In genomic region chr4:37652747-37653527, GRCh38 we compare ENCODE assay signal across 26 cellular contexts. TPM values are rescaled to one million over a fixed set of nuclear protein-coding genes. Genes with fewer than 3 reads are reported as not detected.
DNase-seq lines count a peak whose midpoint lies in the region; ATAC-seq, FAIRE-seq and TF ChIP-seq lines count a peak whose summit lies in the region.
"Had no signal": no experiment of that assay in that cellular context is flagged by ENCODE, and none has a peak within 500 bp of the region (broad histone marks: within the 10 kb centered on the region; RNA-seq: fewer than 3 reads in every experiment).

No MANE protein-coding gene starts in this region.

- intact Hi-C loops in activated CD4-positive, alpha-beta T cell treated with anti-CD3 and anti-CD28 coated beads for 36 hours (cut with DNase I, micrococcal nuclease), result no loop called here
- intact Hi-C loops in stomach (cut with DNase I; ENCODE audit: low total_unique reads) (no loop called here), MCF 10A (cut with micrococcal nuclease) (no loop called here), kidney (cut with DNase I) (no loop called here)

- H4K20me1 ChIP-seq in GM23338 (replicated peaks; ENCODE audit: insufficient read depth), result no peaks in the 10 kb centered on the region; the same call in 1 of the 2 replicates

- H3K27me3 Mint-ChIP-seq in activated CD4-positive, alpha-beta T cell treated with anti-CD3 and anti-CD28 coated beads for 36 hours, result no peaks in the 10 kb centered on the region
- H3K27me3 Mint-ChIP-seq in GM23338 (ENCODE audit: insufficient read depth, low read depth, poor library complexity) (peaks cover 7% of the 10 kb centered on the region), MCF 10A (ENCODE audit: insufficient read depth, unreplicated experiment) (no peaks in the 10 kb centered on the region)
- H3K27me3 Mint-ChIP-seq: activated CD4-positive, alpha-beta memory T cell treated with anti-CD3 and anti-CD28 coated beads for 36 hours; activated T-cell treated with anti-CD3 and anti-CD28 coated beads, Interleukin-2, amount 50 U/mL, for 24 hours had no signal

- peaks cover 21% of the 10 kb centered on the region for H3K4me1 Mint-ChIP-seq in activated CD4-positive, alpha-beta T cell treated with anti-CD3 and anti-CD28 coated beads for 36 hours
- peaks cover 44% of the 10 kb centered on the region for H3K4me1 Mint-ChIP-seq in GM23338
- H3K4me1 Mint-ChIP-seq in MCF 10A (ENCODE audit: insufficient read depth, unreplicated experiment), result peaks cover 11% of the 10 kb centered on the region
- H3K4me1 Mint-ChIP-seq: memory B cell had no signal

- TF ChIP-seq POLR2A in stomach (IDR thresholded peaks at IDR 0.05), result no peak

- H3K4me3 Mint-ChIP-seq in activated CD4-positive, alpha-beta T cell treated with anti-CD3 and anti-CD28 coated beads for 36 hours, result no peak overlapping the region
- H3K4me3 Mint-ChIP-seq in GM23338, result no peak overlapping the region
- H3K4me3 Mint-ChIP-seq in MCF 10A (ENCODE audit: unreplicated experiment), result no peak overlapping the region
- H3K4me3 Mint-ChIP-seq: activated CD4-positive, alpha-beta memory T cell treated with anti-CD3 and anti-CD28 coated beads for 36 hours; activated T-cell treated with anti-CD3 and anti-CD28 coated beads, Interleukin-2, amount 50 U/mL, for 24 hours; CD8-positive, alpha-beta memory T cell; endodermal cell; memory B cell had no signal

- ATAC-seq in activated CD4-positive, alpha-beta T cell treated with anti-CD3 and anti-CD28 coated beads for 36 hours, result peak; percentile 33
- ATAC-seq in GM23338, result no peak
- ATAC-seq: gastroesophageal sphincter, GM12878, SK-N-SH treated with all-trans-retinoic acid at 6 μM for 48 hours had no signal

- H3K27ac Mint-ChIP-seq in activated CD4-positive, alpha-beta T cell treated with anti-CD3 and anti-CD28 coated beads for 36 hours, result no peak overlapping the region
- no peak overlapping the region for H3K27ac Mint-ChIP-seq in GM23338
- H3K27ac Mint-ChIP-seq in MCF 10A (ENCODE audit: low read depth, unreplicated experiment), result no peak overlapping the region
- H3K27ac Mint-ChIP-seq: activated CD4-positive, alpha-beta memory T cell treated with anti-CD3 and anti-CD28 coated beads for 36 hours; endodermal cell; memory B cell had no signal

- CTCF ChIA-PET in activated CD4-positive, alpha-beta T cell treated with anti-CD3 and anti-CD28 coated beads for 36 hours (lab: Charles Lee), result no interaction called here
- CTCF ChIA-PET in MCF 10A (lab: Yijun Ruan, JAX), result interaction anchor here (0.7 to 3.0 kb wide), 6 partner anchors 11 to 149 kb away, joined by 3 to 10 read pairs (median 6); no protein-coding TSS in a partner anchor

- POLR2A ChIA-PET in activated CD4-positive, alpha-beta T cell treated with anti-CD3 and anti-CD28 coated beads for 36 hours (lab: Charles Lee), result no interaction called here
- POLR2A ChIA-PET in MCF 10A (lab: Yijun Ruan, JAX), result interaction anchor here (1.0 to 1.2 kb wide), 2 partner anchors 34 to 109 kb away, joined by 3 read pairs; no protein-coding TSS in a partner anchor

- no peak for TF ChIP-seq CTCF in GM23338 (conservative IDR thresholded peaks at IDR 0.05; ENCODE audit: low read depth in 2 of 2)
- TF ChIP-seq CTCF in stomach (IDR thresholded peaks at IDR 0.05), result no peak
- no peak for TF ChIP-seq CTCF in MCF 10A (IDR thresholded peaks at IDR 0.05; ENCODE audit: unreplicated experiment)
- no peak for TF ChIP-seq CTCF in kidney (IDR thresholded peaks at IDR 0.05; ENCODE audit: borderline replicate concordance, extremely low read depth, insufficient read depth)

- no peaks in the 10 kb centered on the region; the same call in 1 of the 2 replicates for H3K79me2 ChIP-seq in GM23338 (replicated peaks; ENCODE audit: insufficient read depth)

- H3F3A ChIP-seq in GM23338 (replicated peaks; ENCODE audit: low read depth), result no peaks in the 10 kb centered on the region

- H3K4me3 ChIP-seq in GM23338 (no peak overlapping the region), stomach (no peak overlapping the region), kidney (ENCODE audit: low read length in 2 of 2) (no peak overlapping the region)
- H3K4me3 ChIP-seq: gastroesophageal sphincter, GM12878, skin epidermis, thyroid gland had no signal

- peaks cover 30% of the 10 kb centered on the region for H3K36me3 Mint-ChIP-seq in activated CD4-positive, alpha-beta T cell treated with anti-CD3 and anti-CD28 coated beads for 36 hours (ENCODE audit: low read depth)
- peaks cover 35% of the 10 kb centered on the region; the same call in 2 of the 3 replicates for H3K36me3 Mint-ChIP-seq in GM23338 (ENCODE audit: low read depth)
- peaks cover 14% of the 10 kb centered on the region for H3K36me3 Mint-ChIP-seq in MCF 10A (ENCODE audit: insufficient read depth, unreplicated experiment)

- FAIRE-seq in kidney (lab: Jason Lieb, UNC), result no peak
- FAIRE-seq: GM12878 had no signal

- peak overlapping the region; percentile 39 for H3K4me2 ChIP-seq in GM23338

- peaks cover 5 to 22% (median 16%) of the 10 kb centered on the region in 4 donors for H3K9me3 ChIP-seq in stomach
- no peaks in the 10 kb centered on the region for H3K9me3 ChIP-seq in kidney (ENCODE audit: control insufficient read depth in 1 of 2, low read length in 2 of 2)
- H3K9me3 ChIP-seq: thyroid gland had no signal

- no TSS peak for BruUV-seq in MCF 10A (replicated peaks; lab: Mats Ljungman, UMichigan)

- H3K27me3 ChIP-seq in GM23338 (ENCODE audit: insufficient read depth) (no peaks in the 10 kb centered on the region), stomach (no peaks in the 10 kb centered on the region)
- H3K27me3 ChIP-seq: gastroesophageal sphincter, thyroid gland had no signal

- no peak for TF ChIP-seq EP300 in stomach (IDR thresholded peaks at IDR 0.05)

- H3K4me1 ChIP-seq in GM23338 (ENCODE audit: insufficient read depth), result peaks cover 41% of the 10 kb centered on the region
- peaks cover 20 to 54% (median 30%) of the 10 kb centered on the region in 4 donors for H3K4me1 ChIP-seq in stomach
- H3K4me1 ChIP-seq in kidney (ENCODE audit: control insufficient read depth in 1 of 2, insufficient read depth in 1 of 2, low read depth in 1 of 2, low read length in 2 of 2), result peaks cover 5 to 7% of the 10 kb centered on the region in 2 donors

- H3K36me3 ChIP-seq in GM23338 (ENCODE audit: insufficient read depth) (no peaks in the 10 kb centered on the region), stomach (peaks cover 0 to 18% (median 9%) of the 10 kb centered on the region in 4 donors), kidney (ENCODE audit: control insufficient read depth in 1 of 2, insufficient read depth in 2 of 2, low read length in 2 of 2) (peaks cover 0 to 2% of the 10 kb centered on the region in 2 donors)
- H3K36me3 ChIP-seq: thyroid gland had no signal

- DNase-seq in activated CD4-positive, alpha-beta T cell treated with anti-CD3 and anti-CD28 coated beads for 36 hours, result no peak
- DNase-seq in activated CD4-positive, alpha-beta T cell treated with anti-CD3 and anti-CD28 coated beads, Interleukin-2, amount 50 U/mL, for 48 hours, result no peak
- DNase-seq in GM23338 (ENCODE audit: low spot score), result no peak
- DNase-seq in NCI-H69 (lab: John Stamatoyannopoulos, UW), result peak; percentile 57
- no peak for DNase-seq in stomach
- DNase-seq in MCF 10A (ENCODE audit: unreplicated experiment), result no peak
- no peak for DNase-seq in kidney
- DNase-seq in stimulated activated CD4-positive, alpha-beta T cell treated with anti-CD3 and anti-CD28 coated beads, Interleukin-15, amount 100 ng/mL, for 24 hours, result no peak
- DNase-seq: 8988T; activated CD4-positive, alpha-beta memory T cell treated with anti-CD3 and anti-CD28 coated beads for 36 hours; activated naive CD4-positive, alpha-beta T cell treated with Interleukin-2 at 50 U/mL for 16 hours; activated T-cell treated with anti-CD3 and anti-CD28 coated beads, Interleukin-2, amount 50 U/mL, for 24 hours; CD8-positive, alpha-beta memory T cell; cortex of kidney; DMS79; NCI-H2171; NCI-H526 treated with DMSO at 0.1 percent for 48 hours; nucleus accumbens; stimulated activated naive CD4-positive, alpha-beta T cell; thyroid gland had no signal

- no peak overlapping the region for H3K9ac ChIP-seq in kidney (ENCODE audit: low read length in 2 of 2)

- peaks cover 19% of the 10 kb centered on the region for H3K9me3 Mint-ChIP-seq in activated CD4-positive, alpha-beta T cell treated with anti-CD3 and anti-CD28 coated beads for 36 hours (ENCODE audit: low read depth)
- peaks cover 23% of the 10 kb centered on the region for H3K9me3 Mint-ChIP-seq in GM23338
- H3K9me3 Mint-ChIP-seq in MCF 10A (ENCODE audit: unreplicated experiment), result peaks cover 6% of the 10 kb centered on the region

- no peaks in the 10 kb centered on the region; the same call in 1 of the 2 replicates for H3K9me2 ChIP-seq in GM23338 (ENCODE audit: insufficient read depth)

- no peak overlapping the region for H3K27ac ChIP-seq in GM23338 (ENCODE audit: low read depth)
- H3K27ac ChIP-seq in stomach, result peak overlapping the region in 3 of 5 donors; percentile 0 to 12 (median 8)
- no peak overlapping the region for H3K27ac ChIP-seq in kidney (ENCODE audit: low read depth in 2 of 2, low read length in 2 of 2)
- H3K27ac ChIP-seq: gastroesophageal sphincter, skin epidermis, thyroid gland had no signal

- H2AFZ ChIP-seq in GM23338, result no peak overlapping the region

- WGBS in stomach, 5 donors, result 56 to 78% (median 67%) methylated on average over 4 of the region's 4 CpGs

TF ChIP-seq in GM23338, 12 proteins besides CTCF, POLR2A, EP300 and RAD21 (continues in another document):
- TF ChIP-seq, protein P1, sequence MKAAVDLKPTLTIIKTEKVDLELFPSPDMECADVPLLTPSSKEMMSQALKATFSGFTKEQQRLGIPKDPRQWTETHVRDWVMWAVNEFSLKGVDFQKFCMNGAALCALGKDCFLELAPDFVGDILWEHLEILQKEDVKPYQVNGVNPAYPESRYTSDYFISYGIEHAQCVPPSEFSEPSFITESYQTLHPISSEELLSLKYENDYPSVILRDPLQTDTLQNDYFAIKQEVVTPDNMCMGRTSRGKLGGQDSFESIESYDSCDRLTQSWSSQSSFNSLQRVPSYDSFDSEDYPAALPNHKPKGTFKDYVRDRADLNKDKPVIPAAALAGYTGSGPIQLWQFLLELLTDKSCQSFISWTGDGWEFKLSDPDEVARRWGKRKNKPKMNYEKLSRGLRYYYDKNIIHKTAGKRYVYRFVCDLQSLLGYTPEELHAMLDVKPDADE (IDR thresholded peaks at IDR 0.05), result no peak
- TF ChIP-seq JUNB (IDR thresholded peaks at IDR 0.05; ENCODE audit: unreplicated experiment) (no peak), EZH2phosphoT487 (IDR thresholded peaks at IDR 0.05; ENCODE audit: unreplicated experiment) (no peak), EZH2 (IDR thresholded peaks at IDR 0.05; ENCODE audit: low read depth, unreplicated experiment) (no peak), STAT1 (IDR thresholded peaks at IDR 0.05; ENCODE audit: unreplicated experiment) (no peak), NANOG (IDR thresholded peaks at IDR 0.05; ENCODE audit: borderline replicate concordance) (no peak)

RNA-seq across cellular contexts. Expression of gene RELL1, which starts 33.2 kb away (rescaled TPM):
- total RNA-seq in activated CD4-positive, alpha-beta T cell treated with anti-CD3 and anti-CD28 coated beads for 36 hours, result 1 to 10 TPM; 8.5 to 9.5 TPM
- 27.0 and 28.5 TPM in 2 replicates for total RNA-seq in GM23338 (2014; rRNA removed; shearing (Covaris generic))
- polyA plus RNA-seq in GM23338 (2016; fragmentation: Nextera tagmentation; extraction: Ambion mirVana) (1.9 and 2.8 TPM in 2 replicates), stomach (1 to 10 TPM; 1.3 to 8.3 (median 2.4) TPM), kidney (ENCODE audit: insufficient read depth, low read depth, low replicate concordance) (1.4 TPM)
- total RNA-seq in stomach (100 to 1,000 TPM in 1 of 5 donors, 10 to 100 TPM in 3, 1 to 10 TPM in 1; 2.9 to 113 (median 92.5) TPM), MCF 10A (2022) (28.6 and 34.0 TPM in 2 replicates), kidney (38.4 TPM)

Comparison
In these comparisons a context has a peak if more than half of its experiments do, and no peak if none do; other contexts are left out.
1. H3K27ac ChIP-seq: peak in stomach (3 of 5); none in GM23338 (single experiment) and kidney (0 of 2).